Comparison of ENCODE assay signal across 1 cellular context in genomic region chr3:139388961-139389551, GRCh38.
TF ChIP-seq lines count a peak whose summit lies in the region.

No MANE protein-coding gene starts in this region.

TF ChIP-seq in K562, 482 proteins besides CTCF, POLR2A, EP300 and RAD21 (continued from another document and continues in another):
- no peak for TF ChIP-seq NELFE (IDR thresholded peaks at IDR 0.05; ENCODE audit: insufficient read depth, insufficient read length)
- TF ChIP-seq RFX1 (IDR thresholded peaks at IDR 0.05), result no peak
- no peak for TF ChIP-seq KDM5B (IDR thresholded peaks at IDR 0.05; ENCODE audit: insufficient replicate concordance, low read depth, low read length)
- no peak for TF ChIP-seq OTX1 (CRISPR knock-in tag; IDR thresholded peaks at IDR 0.05)
- no peak for TF ChIP-seq ZNF717 (CRISPR knock-in tag; IDR thresholded peaks at IDR 0.05)
- no peak for TF ChIP-seq IFI16 (CRISPR knock-in tag; IDR thresholded peaks at IDR 0.05)
- TF ChIP-seq DPF2 (IDR thresholded peaks at IDR 0.05), result no peak
- TF ChIP-seq STAT6 (CRISPR knock-in tag; IDR thresholded peaks at IDR 0.05), result no peak
- TF ChIP-seq PTRF (tag; IDR thresholded peaks at IDR 0.05), result no peak
- TF ChIP-seq, protein P1, sequence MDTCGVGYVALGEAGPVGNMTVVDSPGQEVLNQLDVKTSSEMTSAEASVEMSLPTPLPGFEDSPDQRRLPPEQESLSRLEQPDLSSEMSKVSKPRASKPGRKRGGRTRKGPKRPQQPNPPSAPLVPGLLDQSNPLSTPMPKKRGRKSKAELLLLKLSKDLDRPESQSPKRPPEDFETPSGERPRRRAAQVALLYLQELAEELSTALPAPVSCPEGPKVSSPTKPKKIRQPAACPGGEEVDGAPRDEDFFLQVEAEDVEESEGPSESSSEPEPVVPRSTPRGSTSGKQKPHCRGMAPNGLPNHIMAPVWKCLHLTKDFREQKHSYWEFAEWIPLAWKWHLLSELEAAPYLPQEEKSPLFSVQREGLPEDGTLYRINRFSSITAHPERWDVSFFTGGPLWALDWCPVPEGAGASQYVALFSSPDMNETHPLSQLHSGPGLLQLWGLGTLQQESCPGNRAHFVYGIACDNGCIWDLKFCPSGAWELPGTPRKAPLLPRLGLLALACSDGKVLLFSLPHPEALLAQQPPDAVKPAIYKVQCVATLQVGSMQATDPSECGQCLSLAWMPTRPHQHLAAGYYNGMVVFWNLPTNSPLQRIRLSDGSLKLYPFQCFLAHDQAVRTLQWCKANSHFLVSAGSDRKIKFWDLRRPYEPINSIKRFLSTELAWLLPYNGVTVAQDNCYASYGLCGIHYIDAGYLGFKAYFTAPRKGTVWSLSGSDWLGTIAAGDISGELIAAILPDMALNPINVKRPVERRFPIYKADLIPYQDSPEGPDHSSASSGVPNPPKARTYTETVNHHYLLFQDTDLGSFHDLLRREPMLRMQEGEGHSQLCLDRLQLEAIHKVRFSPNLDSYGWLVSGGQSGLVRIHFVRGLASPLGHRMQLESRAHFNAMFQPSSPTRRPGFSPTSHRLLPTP (IDR thresholded peaks at IDR 0.05; ENCODE audit: borderline replicate concordance, extremely low read depth, insufficient read length), result no peak
- no peak for TF ChIP-seq SLC30A9 (CRISPR knock-in tag; IDR thresholded peaks at IDR 0.05)
- TF ChIP-seq, protein P2, sequence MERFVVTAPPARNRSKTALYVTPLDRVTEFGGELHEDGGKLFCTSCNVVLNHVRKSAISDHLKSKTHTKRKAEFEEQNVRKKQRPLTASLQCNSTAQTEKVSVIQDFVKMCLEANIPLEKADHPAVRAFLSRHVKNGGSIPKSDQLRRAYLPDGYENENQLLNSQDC (CRISPR knock-in tag; IDR thresholded peaks at IDR 0.05), result peak; percentile 60; the same call in 1 of the 2 replicates
- 0 out of 2 replicates have a peak, but pooled peaks have one; percentile 8 for TF ChIP-seq ZNF445 (CRISPR knock-in tag; IDR thresholded peaks at IDR 0.05; ENCODE audit: low read depth)
- TF ChIP-seq MTA1 (IDR thresholded peaks at IDR 0.05; ENCODE audit: borderline replicate concordance), result no peak
- TF ChIP-seq HDAC3 (IDR thresholded peaks at IDR 0.05; ENCODE audit: borderline replicate concordance, partially characterized antibody), result no peak
- peak; percentile 13; the same call in 1 of the 2 replicates for TF ChIP-seq FOXP4 (CRISPR knock-in tag; IDR thresholded peaks at IDR 0.05; ENCODE audit: borderline replicate concordance)
- TF ChIP-seq, protein P3, sequence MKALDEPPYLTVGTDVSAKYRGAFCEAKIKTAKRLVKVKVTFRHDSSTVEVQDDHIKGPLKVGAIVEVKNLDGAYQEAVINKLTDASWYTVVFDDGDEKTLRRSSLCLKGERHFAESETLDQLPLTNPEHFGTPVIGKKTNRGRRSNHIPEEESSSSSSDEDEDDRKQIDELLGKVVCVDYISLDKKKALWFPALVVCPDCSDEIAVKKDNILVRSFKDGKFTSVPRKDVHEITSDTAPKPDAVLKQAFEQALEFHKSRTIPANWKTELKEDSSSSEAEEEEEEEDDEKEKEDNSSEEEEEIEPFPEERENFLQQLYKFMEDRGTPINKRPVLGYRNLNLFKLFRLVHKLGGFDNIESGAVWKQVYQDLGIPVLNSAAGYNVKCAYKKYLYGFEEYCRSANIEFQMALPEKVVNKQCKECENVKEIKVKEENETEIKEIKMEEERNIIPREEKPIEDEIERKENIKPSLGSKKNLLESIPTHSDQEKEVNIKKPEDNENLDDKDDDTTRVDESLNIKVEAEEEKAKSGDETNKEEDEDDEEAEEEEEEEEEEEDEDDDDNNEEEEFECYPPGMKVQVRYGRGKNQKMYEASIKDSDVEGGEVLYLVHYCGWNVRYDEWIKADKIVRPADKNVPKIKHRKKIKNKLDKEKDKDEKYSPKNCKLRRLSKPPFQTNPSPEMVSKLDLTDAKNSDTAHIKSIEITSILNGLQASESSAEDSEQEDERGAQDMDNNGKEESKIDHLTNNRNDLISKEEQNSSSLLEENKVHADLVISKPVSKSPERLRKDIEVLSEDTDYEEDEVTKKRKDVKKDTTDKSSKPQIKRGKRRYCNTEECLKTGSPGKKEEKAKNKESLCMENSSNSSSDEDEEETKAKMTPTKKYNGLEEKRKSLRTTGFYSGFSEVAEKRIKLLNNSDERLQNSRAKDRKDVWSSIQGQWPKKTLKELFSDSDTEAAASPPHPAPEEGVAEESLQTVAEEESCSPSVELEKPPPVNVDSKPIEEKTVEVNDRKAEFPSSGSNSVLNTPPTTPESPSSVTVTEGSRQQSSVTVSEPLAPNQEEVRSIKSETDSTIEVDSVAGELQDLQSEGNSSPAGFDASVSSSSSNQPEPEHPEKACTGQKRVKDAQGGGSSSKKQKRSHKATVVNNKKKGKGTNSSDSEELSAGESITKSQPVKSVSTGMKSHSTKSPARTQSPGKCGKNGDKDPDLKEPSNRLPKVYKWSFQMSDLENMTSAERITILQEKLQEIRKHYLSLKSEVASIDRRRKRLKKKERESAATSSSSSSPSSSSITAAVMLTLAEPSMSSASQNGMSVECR (CRISPR knock-in tag; IDR thresholded peaks at IDR 0.05), result peak; percentile 83
- TF ChIP-seq MNT (conservative IDR thresholded peaks at IDR 0.05), result 0 out of 4 replicates have a peak, but pooled peaks of 1 of the 2 experiments have one; percentile 29
- no peak for TF ChIP-seq RFX7 (CRISPR knock-in tag; IDR thresholded peaks at IDR 0.05)
- TF ChIP-seq CSDE1 (IDR thresholded peaks at IDR 0.05), result no peak
- TF ChIP-seq POLR2H (tag; IDR thresholded peaks at IDR 0.05; ENCODE audit: low read depth), result no peak; the same call in 1 of the 2 replicates
- no peak for TF ChIP-seq DMBX1 (CRISPR knock-in tag; IDR thresholded peaks at IDR 0.05; ENCODE audit: borderline replicate concordance)
- no peak for TF ChIP-seq RBM25 (IDR thresholded peaks at IDR 0.05; ENCODE audit: low read depth, low read length, severe bottlenecking)
- no peak for TF ChIP-seq ZNF639 (CRISPR knock-in tag; conservative IDR thresholded peaks at IDR 0.05 in 1 of 2, IDR thresholded peaks at IDR 0.05 in 1 of 2)
- TF ChIP-seq ZFP30 (CRISPR knock-in tag; IDR thresholded peaks at IDR 0.05; ENCODE audit: borderline replicate concordance), result no peak
- TF ChIP-seq HDGF (IDR thresholded peaks at IDR 0.05), result 0 out of 2 replicates have a peak, but pooled peaks have one; percentile 43
- no peak for TF ChIP-seq U2AF2 (optimal IDR thresholded peaks at IDR 0.05; ENCODE audit: low read depth, low read length)
- no peak for TF ChIP-seq ZNF311 (CRISPR knock-in tag; IDR thresholded peaks at IDR 0.05)
- TF ChIP-seq, protein P4, sequence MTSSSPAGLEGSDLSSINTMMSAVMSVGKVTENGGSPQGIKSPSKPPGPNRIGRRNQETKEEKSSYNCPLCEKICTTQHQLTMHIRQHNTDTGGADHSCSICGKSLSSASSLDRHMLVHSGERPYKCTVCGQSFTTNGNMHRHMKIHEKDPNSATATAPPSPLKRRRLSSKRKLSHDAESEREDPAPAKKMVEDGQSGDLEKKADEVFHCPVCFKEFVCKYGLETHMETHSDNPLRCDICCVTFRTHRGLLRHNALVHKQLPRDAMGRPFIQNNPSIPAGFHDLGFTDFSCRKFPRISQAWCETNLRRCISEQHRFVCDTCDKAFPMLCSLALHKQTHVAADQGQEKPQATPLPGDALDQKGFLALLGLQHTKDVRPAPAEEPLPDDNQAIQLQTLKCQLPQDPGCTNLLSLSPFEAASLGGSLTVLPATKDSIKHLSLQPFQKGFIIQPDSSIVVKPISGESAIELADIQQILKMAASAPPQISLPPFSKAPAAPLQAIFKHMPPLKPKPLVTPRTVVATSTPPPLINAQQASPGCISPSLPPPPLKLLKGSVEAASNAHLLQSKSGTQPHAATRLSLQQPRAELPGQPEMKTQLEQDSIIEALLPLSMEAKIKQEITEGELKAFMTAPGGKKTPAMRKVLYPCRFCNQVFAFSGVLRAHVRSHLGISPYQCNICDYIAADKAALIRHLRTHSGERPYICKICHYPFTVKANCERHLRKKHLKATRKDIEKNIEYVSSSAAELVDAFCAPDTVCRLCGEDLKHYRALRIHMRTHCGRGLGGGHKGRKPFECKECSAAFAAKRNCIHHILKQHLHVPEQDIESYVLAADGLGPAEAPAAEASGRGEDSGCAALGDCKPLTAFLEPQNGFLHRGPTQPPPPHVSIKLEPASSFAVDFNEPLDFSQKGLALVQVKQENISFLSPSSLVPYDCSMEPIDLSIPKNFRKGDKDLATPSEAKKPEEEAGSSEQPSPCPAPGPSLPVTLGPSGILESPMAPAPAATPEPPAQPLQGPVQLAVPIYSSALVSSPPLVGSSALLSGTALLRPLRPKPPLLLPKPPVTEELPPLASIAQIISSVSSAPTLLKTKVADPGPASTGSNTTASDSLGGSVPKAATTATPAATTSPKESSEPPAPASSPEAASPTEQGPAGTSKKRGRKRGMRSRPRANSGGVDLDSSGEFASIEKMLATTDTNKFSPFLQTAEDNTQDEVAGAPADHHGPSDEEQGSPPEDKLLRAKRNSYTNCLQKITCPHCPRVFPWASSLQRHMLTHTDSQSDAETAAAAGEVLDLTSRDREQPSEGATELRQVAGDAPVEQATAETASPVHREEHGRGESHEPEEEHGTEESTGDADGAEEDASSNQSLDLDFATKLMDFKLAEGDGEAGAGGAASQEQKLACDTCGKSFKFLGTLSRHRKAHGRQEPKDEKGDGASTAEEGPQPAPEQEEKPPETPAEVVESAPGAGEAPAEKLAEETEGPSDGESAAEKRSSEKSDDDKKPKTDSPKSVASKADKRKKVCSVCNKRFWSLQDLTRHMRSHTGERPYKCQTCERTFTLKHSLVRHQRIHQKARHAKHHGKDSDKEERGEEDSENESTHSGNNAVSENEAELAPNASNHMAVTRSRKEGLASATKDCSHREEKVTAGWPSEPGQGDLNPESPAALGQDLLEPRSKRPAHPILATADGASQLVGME (CRISPR knock-in tag; IDR thresholded peaks at IDR 0.05), result 0 out of 2 replicates have a peak, but pooled peaks have one; percentile 75
- 0 out of 2 replicates have a peak, but pooled peaks have one; percentile 17 for TF ChIP-seq LARP7 (IDR thresholded peaks at IDR 0.05)
- TF ChIP-seq ZNF121 (CRISPR knock-in tag; conservative IDR thresholded peaks at IDR 0.05), result no peak
- 0 out of 2 replicates have a peak, but pooled peaks have one; percentile 80 for TF ChIP-seq ZBTB43 (CRISPR knock-in tag; IDR thresholded peaks at IDR 0.05)
- no peak for TF ChIP-seq ZNF707 (CRISPR knock-in tag; conservative IDR thresholded peaks at IDR 0.05)
- TF ChIP-seq BCOR (IDR thresholded peaks at IDR 0.05), result no peak
- no peak for TF ChIP-seq RAD51 (IDR thresholded peaks at IDR 0.05; ENCODE audit: borderline replicate concordance, low read depth)
